In genomic region chr12:10998204-10998603, GRCh38 we compare ENCODE assay signal across 27 cellular contexts.
"Had no signal": no experiment of that assay in that cellular context is flagged by ENCODE, and none has a peak within 500 bp of the region (broad histone marks: within the 10 kb centered on the region; RNA-seq: fewer than 3 reads in every experiment).

TAS2R20 (minus strand) TSS chr12:10998304; CDS start chr12:10997875, 429 bp downstream.

- H3K27ac ChIP-seq: stomach, suprapubic skin, testis, thoracic aorta, thyroid gland, tibial artery, tibial nerve, transverse colon, upper lobe of left lung, upper lobe of right lung, uterus, vagina had no signal

- H3K4me3 Mint-ChIP-seq: stimulated activated effector memory CD8-positive, alpha-beta T cell treated with anti-CD3 and anti-CD28 coated beads, Interleukin-12 subunit alpha, Interleukin-12 subunit beta, amount 100 ng/mL, for 72 hours; stimulated activated memory B cell treated with anti-CD40 and anti-IgM and Interleukin-4, amounts not matched to agents 10 μg/mL and 1 μg/mL and 100 μg/mL, for 72 hours; stimulated activated naive B cell treated with anti-CD40 and anti-IgM and Interleukin-4, amounts not matched to agents 10 μg/mL and 1 μg/mL and 100 μg/mL, for 72 hours; stimulated activated naive CD8-positive, alpha-beta T cell treated with anti-CD3 and anti-CD28 coated beads, Interleukin-15, amount 100 ng/mL, for 72 hours; stimulated activated naive CD8-positive, alpha-beta T cell treated with anti-CD3 and anti-CD28 coated beads, Interleukin-15, Interleukin-2, amounts not matched to agents 100 ng/mL and 50 ng/mL, for 24 hours; type B pancreatic cell had no signal

- H3K9me3 Mint-ChIP-seq: stimulated activated effector memory CD8-positive, alpha-beta T cell treated with anti-CD3 and anti-CD28 coated beads, Interleukin-12 subunit alpha, Interleukin-12 subunit beta, amount 100 ng/mL, for 72 hours; stimulated activated naive CD8-positive, alpha-beta T cell treated with anti-CD3 and anti-CD28 coated beads, Interleukin-15, Interleukin-2, amounts not matched to agents 100 ng/mL and 50 ng/mL, for 24 hours had no signal

- H3K27ac Mint-ChIP-seq: stimulated activated effector memory CD8-positive, alpha-beta T cell treated with anti-CD3 and anti-CD28 coated beads, Interleukin-12 subunit alpha, Interleukin-12 subunit beta, amount 100 ng/mL, for 72 hours; stimulated activated memory B cell treated with anti-CD40 and anti-IgM and Interleukin-4, amounts not matched to agents 10 μg/mL and 1 μg/mL and 100 μg/mL, for 72 hours; stimulated activated naive B cell treated with anti-CD40 and anti-IgM and Interleukin-4, amounts not matched to agents 10 μg/mL and 1 μg/mL and 100 μg/mL, for 72 hours; stimulated activated naive CD8-positive, alpha-beta T cell treated with anti-CD3 and anti-CD28 coated beads, Interleukin-15, Interleukin-2, amounts not matched to agents 100 ng/mL and 50 ng/mL, for 24 hours; type B pancreatic cell had no signal

- DNase-seq: stimulated activated CD4-positive, alpha-beta T cell treated with anti-CD3 and anti-CD28 coated beads, Interleukin-2, amount 100 ng/mL, for 48 hours; stimulated activated CD4-positive, alpha-beta T cell treated with anti-CD3 and anti-CD28 coated beads, Interleukin-4, amount 100 ng/mL, for 1 hour; stimulated activated CD4-positive, alpha-beta T cell treated with anti-CD3 and anti-CD28 coated beads, Interleukin-4, amount 100 ng/mL, for 24 hours; stimulated activated CD4-positive, alpha-beta T cell treated with anti-CD3 and anti-CD28 coated beads, Interleukin-4, amount 100 ng/mL, for 4 hours; stimulated activated CD8-positive, alpha-beta memory T cell treated with anti-CD3 and anti-CD28 coated beads, Interleukin-4, amount 100 ng/mL, for 48 hours; stimulated activated naive B cell treated with anti-CD40 and anti-IgM and Interleukin-4, amounts not matched to agents 10 μg/mL and 1 μg/mL and 100 μg/mL, for 72 hours; stimulated activated naive CD4-positive, alpha-beta T cell; stimulated activated naive CD4-positive, alpha-beta T cell treated with Interleukin-2 at 50 U/mL for 16 hours; stimulated activated naive CD8-positive, alpha-beta T cell treated with anti-CD3 and anti-CD28 coated beads, Interleukin-15, amount 100 ng/mL, for 72 hours; stimulated activated naive CD8-positive, alpha-beta T cell treated with anti-CD3 and anti-CD28 coated beads, Interleukin-15, Interleukin-2, amounts not matched to agents 100 U/mL and 50 U/mL, for 24 hours; stomach; substantia nigra; testis; thyroid gland; tibial artery; transverse colon; upper lobe of left lung; upper lobe of right lung; uterus had no signal

- ATAC-seq: stimulated activated effector memory CD8-positive, alpha-beta T cell treated with anti-CD3 and anti-CD28 coated beads, Interleukin-12 subunit alpha, Interleukin-12 subunit beta, amount 100 ng/mL, for 72 hours; stimulated activated memory B cell treated with anti-CD40 and anti-IgM and Interleukin-4, amounts not matched to agents 10 μg/mL and 1 μg/mL and 100 μg/mL, for 72 hours; stimulated activated naive B cell treated with anti-CD40 and anti-IgM and Interleukin-4, amounts not matched to agents 10 μg/mL and 1 μg/mL and 100 μg/mL, for 72 hours; stimulated activated naive CD8-positive, alpha-beta T cell treated with anti-CD3 and anti-CD28 coated beads, Interleukin-15, amount 100 ng/mL, for 72 hours; stimulated activated naive CD8-positive, alpha-beta T cell treated with anti-CD3 and anti-CD28 coated beads, Interleukin-15, Interleukin-2, amounts not matched to agents 100 U/mL and 50 U/mL, for 24 hours; upper lobe of right lung had no signal

- H3K9me3 ChIP-seq: stomach, suprapubic skin, testis, thoracic aorta, thyroid gland, tibial artery, transverse colon, upper lobe of left lung, upper lobe of right lung, uterus, vagina had no signal

- H3K27me3 ChIP-seq: stomach, suprapubic skin, testis, thyroid gland, tibial artery, tibial nerve, transverse colon, upper lobe of left lung, upper lobe of right lung, uterus, vagina had no signal

- H3K4me3 ChIP-seq: stomach, suprapubic skin, testis, thoracic aorta, thyroid gland, tibial artery, tibial nerve, transverse colon, upper lobe of left lung, upper lobe of right lung, uterus, vagina had no signal

- H3K27me3 Mint-ChIP-seq: stimulated activated memory B cell treated with anti-CD40 and anti-IgM and Interleukin-4, amounts not matched to agents 10 μg/mL and 1 μg/mL and 100 μg/mL, for 72 hours; stimulated activated naive B cell treated with anti-CD40 and anti-IgM and Interleukin-4, amounts not matched to agents 10 μg/mL and 1 μg/mL and 100 μg/mL, for 72 hours; stimulated activated naive CD8-positive, alpha-beta T cell treated with anti-CD3 and anti-CD28 coated beads, Interleukin-15, amount 100 ng/mL, for 72 hours; stimulated activated naive CD8-positive, alpha-beta T cell treated with anti-CD3 and anti-CD28 coated beads, Interleukin-15, Interleukin-2, amounts not matched to agents 100 ng/mL and 50 ng/mL, for 24 hours; type B pancreatic cell had no signal

- H3K36me3 ChIP-seq: suprapubic skin, thoracic aorta, thyroid gland, tibial artery, transverse colon, upper lobe of left lung, vagina had no signal

- H3K4me1 Mint-ChIP-seq: stimulated activated effector memory CD8-positive, alpha-beta T cell treated with anti-CD3 and anti-CD28 coated beads, Interleukin-12 subunit alpha, Interleukin-12 subunit beta, amount 100 ng/mL, for 72 hours; stimulated activated memory B cell treated with anti-CD40 and anti-IgM and Interleukin-4, amounts not matched to agents 10 μg/mL and 1 μg/mL and 100 μg/mL, for 72 hours; stimulated activated naive B cell treated with anti-CD40 and anti-IgM and Interleukin-4, amounts not matched to agents 10 μg/mL and 1 μg/mL and 100 μg/mL, for 72 hours; stimulated activated naive CD8-positive, alpha-beta T cell treated with anti-CD3 and anti-CD28 coated beads, Interleukin-15, amount 100 ng/mL, for 72 hours had no signal

- H3K4me1 ChIP-seq: stomach, suprapubic skin, testis, thyroid gland, tibial artery, tibial nerve, transverse colon, upper lobe of left lung, upper lobe of right lung, uterus, vagina had no signal
